ENCODE assay signal across 1 cellular context in the genomic region with DNA sequence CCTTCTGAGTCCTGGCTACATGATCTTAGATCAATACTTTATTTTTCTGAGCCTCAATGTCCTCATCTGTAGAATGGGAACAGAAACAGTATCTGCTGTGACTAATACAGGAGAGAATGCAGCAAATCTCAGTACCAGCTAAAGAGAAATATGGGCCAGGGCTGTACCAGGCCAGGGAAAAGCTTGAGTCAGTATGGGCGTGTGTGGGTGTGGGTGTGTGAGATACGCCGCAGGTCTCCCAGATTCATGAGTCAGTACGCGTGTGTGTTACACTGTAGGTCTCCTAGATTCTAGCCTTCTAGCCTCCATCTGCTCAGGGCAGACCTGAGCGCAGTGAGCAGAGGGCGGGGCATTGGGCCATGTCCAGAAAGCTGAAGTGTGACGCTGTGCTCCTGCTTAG.
A peak's percentile ranks its signal among the peaks of the same experiment; 100 is the strongest.
TF ChIP-seq lines count a peak whose summit lies in the region.

No MANE protein-coding gene starts in this region.

TF ChIP-seq in endothelial cell of umbilical vein, 7 proteins besides CTCF, POLR2A, EP300 and RAD21:
- peak; percentile 68 for TF ChIP-seq FOS (IDR thresholded peaks at IDR 0.05; ENCODE audit: borderline replicate concordance, insufficient read depth, low read length)
- no peak for TF ChIP-seq MYC (IDR thresholded peaks at IDR 0.05; ENCODE audit: low read depth, low read length)
- peak; percentile 66 for TF ChIP-seq POLR2AphosphoS5 (IDR thresholded peaks at IDR 0.05; ENCODE audit: insufficient read depth, low read depth, low read length)
- peak; percentile 35 for TF ChIP-seq JUN (IDR thresholded peaks at IDR 0.05; ENCODE audit: borderline replicate concordance, insufficient read depth, insufficient read length, low read depth)
- no peak for TF ChIP-seq GATA2 (IDR thresholded peaks at IDR 0.05; ENCODE audit: insufficient read depth, insufficient read length, low read depth, low read length)
- no peak for TF ChIP-seq EZH2 (IDR thresholded peaks at IDR 0.05; ENCODE audit: borderline replicate concordance, low read depth, low read length, severe bottlenecking)
